In genomic region chr9:97864396-97864795, GRCh38 we compare ENCODE assay signal across 35 cellular contexts. TPM values are rescaled to one million over a fixed set of nuclear protein-coding genes. Genes with fewer than 3 reads are reported as not detected.
"Had no signal": no experiment of that assay in that cellular context is flagged by ENCODE, and none has a peak within 500 bp of the region (broad histone marks: within the 10 kb centered on the region; RNA-seq: fewer than 3 reads in every experiment).

No MANE protein-coding gene starts in this region.

- H3K4me3 Mint-ChIP-seq: activated CD4-positive, alpha-beta memory T cell treated with anti-CD3 and anti-CD28 coated beads, Interleukin-2, amount 10 ng/mL, durations not matched to agents 7 days and 5 days; activated CD8-positive, alpha-beta memory T cell treated with anti-CD3 and anti-CD28 coated beads, Interleukin-2, amount 10 ng/mL, durations not matched to agents 7 days and 5 days; activated naive CD4-positive, alpha-beta T cell treated with anti-CD3 and anti-CD28 coated beads, Interleukin-2, amount 10 ng/mL, durations not matched to agents 7 days and 5 days; activated naive CD8-positive, alpha-beta T cell; activated naive CD8-positive, alpha-beta T cell treated with anti-CD3 and anti-CD28 coated beads, Interleukin-2, amount 50 U/mL, for 24 hours; brain had no signal

- ATAC-seq: activated CD8-positive, alpha-beta memory T cell treated with anti-CD3 and anti-CD28 coated beads, Interleukin-2, amount 10 ng/mL, durations not matched to agents 7 days and 5 days; activated naive CD8-positive, alpha-beta T cell treated with anti-CD3 and anti-CD28 coated beads, Interleukin-2, amount 50 U/mL, for 24 hours had no signal

- H3K36me3 ChIP-seq: WERI-Rb-1 had no signal

- H3K27ac Mint-ChIP-seq: activated CD4-positive, alpha-beta memory T cell treated with anti-CD3 and anti-CD28 coated beads, Interleukin-2, amount 10 ng/mL, durations not matched to agents 7 days and 5 days; activated CD8-positive, alpha-beta memory T cell treated with anti-CD3 and anti-CD28 coated beads, Interleukin-2, amount 10 ng/mL, durations not matched to agents 7 days and 5 days; activated naive CD4-positive, alpha-beta T cell treated with anti-CD3 and anti-CD28 coated beads, Interleukin-2, amount 10 ng/mL, durations not matched to agents 7 days and 5 days; activated naive CD8-positive, alpha-beta T cell; activated naive CD8-positive, alpha-beta T cell treated with anti-CD3 and anti-CD28 coated beads, Interleukin-2, amount 50 U/mL, for 24 hours; brain had no signal

- H3K36me3 Mint-ChIP-seq: brain had no signal

- H3K27ac ChIP-seq: WERI-Rb-1 had no signal

- DNase-seq: activated CD4-positive, alpha-beta memory T cell treated with anti-CD3 and anti-CD28 coated beads, Interleukin-2, amount 10 ng/mL, durations not matched to agents 7 days and 5 days; activated CD4-positive, alpha-beta T cell treated with anti-CD3 and anti-CD28 coated beads for 1 hour; activated CD4-positive, alpha-beta T cell treated with anti-CD3 and anti-CD28 coated beads for 48 hours; activated CD4-positive, CD25-positive, alpha-beta regulatory T cell; activated CD8-positive, alpha-beta memory T cell treated with anti-CD3 and anti-CD28 coated beads for 24 hours; activated CD8-positive, alpha-beta memory T cell treated with anti-CD3 and anti-CD28 coated beads, Interleukin-2, amount 10 ng/mL, durations not matched to agents 7 days and 5 days; activated CD8-positive, alpha-beta memory T cell treated with anti-CD3 and anti-CD28 coated beads, Interleukin-2, amount 50 U/mL, for 48 hours; activated effector memory CD4-positive, alpha-beta T cell treated with Interleukin-2 at 50 U/mL for 16 hours; activated naive CD4-positive, alpha-beta T cell treated with anti-CD3 and anti-CD28 coated beads, Interleukin-2, amount 10 ng/mL, durations not matched to agents 7 days and 5 days; activated naive CD8-positive, alpha-beta T cell treated with anti-CD3 and anti-CD28 coated beads, Interleukin-2, amount 50 U/mL, for 24 hours; activated T-cell treated with anti-CD3 and anti-CD28 coated beads, Interleukin-2, amount 50 U/mL, for 48 hours; anterior cingulate cortex; central memory CD4-positive, alpha-beta T cell; Kasumi-1; NCI-H1092 treated with DMSO at 0.1 percent for 48 hours; NCI-H1417; NCI-H146; NCI-H187; NCI-H2081; NCI-H2171 treated with DMSO at 0.1 percent for 48 hours; NCI-H226; NCI-H446 treated with DMSO at 0.1 percent for 48 hours; NCI-H524; NCI-H69; NCI-H82; NK-92 treated with Interleukin-12 subunit alpha and Interleukin-12 subunit beta, amount 100 ng/mL, for 24 hours; Right ventricle myocardium superior; SW 1271; T-helper 1 cell; T-helper 2 cell; T1000; WERI-Rb-1 had no signal

- H3K4me1 Mint-ChIP-seq: activated CD4-positive, alpha-beta memory T cell treated with anti-CD3 and anti-CD28 coated beads, Interleukin-2, amount 10 ng/mL, durations not matched to agents 7 days and 5 days; activated CD8-positive, alpha-beta memory T cell treated with anti-CD3 and anti-CD28 coated beads, Interleukin-2, amount 10 ng/mL, durations not matched to agents 7 days and 5 days; activated naive CD4-positive, alpha-beta T cell treated with anti-CD3 and anti-CD28 coated beads, Interleukin-2, amount 10 ng/mL, durations not matched to agents 7 days and 5 days; activated naive CD8-positive, alpha-beta T cell treated with anti-CD3 and anti-CD28 coated beads, Interleukin-2, amount 50 U/mL, for 24 hours; brain had no signal

RNA-seq across cellular contexts. Expression of gene FOXE1, which starts 11.4 kb away (rescaled TPM):
- total RNA-seq: activated CD4-positive, alpha-beta memory T cell treated with anti-CD3 and anti-CD28 coated beads, Interleukin-2, amount 10 ng/mL, durations not matched to agents 7 days and 5 days; activated CD8-positive, alpha-beta memory T cell treated with anti-CD3 and anti-CD28 coated beads, Interleukin-2, amount 10 ng/mL, durations not matched to agents 7 days and 5 days; cerebellum; Right ventricle myocardium superior had no signal
